10 cellular contexts compared by ENCODE assay signal in genomic region chr17:79005063-79005861, GRCh38. TPM values are rescaled to one million over a fixed set of nuclear protein-coding genes. Genes with fewer than 3 reads are reported as not detected.
DNase-seq lines count a peak whose midpoint lies in the region; ATAC-seq and TF ChIP-seq lines count a peak whose summit lies in the region.
"Had no signal": no experiment of that assay in that cellular context is flagged by ENCODE, and none has a peak within 500 bp of the region (broad histone marks: within the 10 kb centered on the region; RNA-seq: fewer than 3 reads in every experiment).

No MANE protein-coding gene starts in this region.

- H3K4me1 ChIP-seq in body of pancreas (peaks cover 47% of the 10 kb centered on the region), neutrophil (ENCODE audit: control insufficient read depth in 1 of 2, insufficient read depth in 1 of 2, low read depth in 1 of 2, low read length in 1 of 2) (peaks cover 40 to 42% of the 10 kb centered on the region in 2 experiments), BE2C (peaks cover 3% of the 10 kb centered on the region; the same call in 1 of the 2 replicates)

- TF ChIP-seq CTCF in body of pancreas (IDR thresholded peaks at IDR 0.05) (no peak), neutrophil (IDR thresholded peaks at IDR 0.05) (no peak), BE2C (IDR thresholded peaks at IDR 0.05; ENCODE audit: low read depth, low read length) (no peak)

- H3K36me3 ChIP-seq in body of pancreas (replicated peaks in 1 of 2; ENCODE audit: insufficient read depth in 1 of 2, low read depth in 2 of 2) = no peaks in the 10 kb centered on the region
- H3K36me3 ChIP-seq in neutrophil = peaks cover 47% of the 10 kb centered on the region
- H3K36me3 ChIP-seq in BE2C = peaks cover 7% of the 10 kb centered on the region; the same call in 1 of the 2 replicates
- H3K36me3 ChIP-seq: gastrocnemius medialis had no signal

- H3K27me3 ChIP-seq in body of pancreas (no peaks in the 10 kb centered on the region), neutrophil (no peaks in the 10 kb centered on the region), BE2C (no peaks in the 10 kb centered on the region)
- H3K27me3 ChIP-seq: gastrocnemius medialis had no signal

- H3K9me3 ChIP-seq in body of pancreas (no peaks in the 10 kb centered on the region), neutrophil (no peaks in the 10 kb centered on the region), BE2C (no peaks in the 10 kb centered on the region)
- H3K9me3 ChIP-seq: gastrocnemius medialis had no signal

- H3K27ac ChIP-seq in body of pancreas (peak overlapping the region; percentile 58 to 70 (median 60)), neutrophil (peak overlapping the region; percentile 52)

- ATAC-seq in body of pancreas (peak; percentile 47), HG03159 (IDR thresholded peaks at IDR 0.05; ENCODE audit: unreplicated experiment) (no peak), GM18870 (IDR thresholded peaks at IDR 0.05; ENCODE audit: unreplicated experiment) (no peak)
- ATAC-seq: gastrocnemius medialis had no signal

- peak in 2 of 3 donors; percentile 26 to 27 for TF ChIP-seq POLR2A in body of pancreas (IDR thresholded peaks at IDR 0.05)

- intact Hi-C loops in body of pancreas (cut with DNase I) = no loop called here

- peak; percentile 97 for DNase-seq in DMS53 treated with DMSO at 0.1 percent for 48 hours (lab: John Stamatoyannopoulos, UW; ENCODE audit: unreplicated experiment)
- DNase-seq in NCI-H2029 treated with DMSO at 0.1 percent for 48 hours (lab: John Stamatoyannopoulos, UW) = peak; percentile 77
- peak; percentile 49 to 86 (median 75) for DNase-seq in body of pancreas
- DNase-seq in stimulated activated CD4-positive, alpha-beta T cell treated with anti-CD3 and anti-CD28 coated beads, Interleukin-4, amount 100 ng/mL, for 1 hour = no peak
- DNase-seq in BE2C = no peak
- DNase-seq: activated gamma-delta T cell treated with Interleukin-2 at 50 U/mL for 16 hours had no signal

- no peak overlapping the region for H3K4me3 ChIP-seq in body of pancreas
- H3K4me3 ChIP-seq in neutrophil (ENCODE audit: low read depth in 1 of 2, low read length in 1 of 2) = no peak overlapping the region
- H3K4me3 ChIP-seq in BE2C (ENCODE audit: low read depth, low read length) = no peak overlapping the region
- H3K4me3 ChIP-seq: gastrocnemius medialis had no signal

- WGBS in body of pancreas, 2 donors = 28 to 29% methylated on average over 12 of the region's 12 CpGs

RNA-seq across cellular contexts. Expression of gene CANT1, which starts 4.3 kb away (rescaled TPM):
- total RNA-seq in body of pancreas = 10 to 100 TPM; 12.5 to 17.5 TPM
- 99.6 TPM for polyA plus RNA-seq in BE2C (2012; ENCODE audit: insufficient read depth, insufficient read length, low read depth)

RNA-seq across cellular contexts. Expression of gene C1QTNF1, which starts 18.7 kb away (rescaled TPM):
- total RNA-seq in body of pancreas = 10 to 100 TPM in 1 of 2 donors, 1 to 10 TPM in 1; 8.3 to 50.1 TPM
- polyA plus RNA-seq in BE2C (2012; ENCODE audit: insufficient read depth, insufficient read length, low read depth) = 11.1 TPM

RNA-seq across cellular contexts. Expression of gene LGALS3BP, which starts 25.5 kb away (rescaled TPM):
- 100 to 1,000 TPM; 123 to 213 TPM for total RNA-seq in body of pancreas
- polyA plus RNA-seq in BE2C (2012; ENCODE audit: insufficient read depth, insufficient read length, low read depth) = 544 TPM

Comparison
In these comparisons a context has a peak if more than half of its experiments do, and no peak if none do; other contexts are left out.
1. DNase-seq: peak in DMS53 treated with DMSO at 0.1 percent for 48 hours (single experiment), NCI-H2029 treated with DMSO at 0.1 percent for 48 hours (single experiment) and body of pancreas (4 of 4); none in stimulated activated CD4-positive, alpha-beta T cell treated with anti-CD3 and anti-CD28 coated beads, Interleukin-4, amount 100 ng/mL, for 1 hour (single experiment) and BE2C (single experiment).